Comparison of ENCODE assay signal across 16 cellular contexts in genomic region chr14:96816281-96816680, GRCh38.
"Had no signal": no experiment of that assay in that cellular context is flagged by ENCODE, and none has a peak within 500 bp of the region (broad histone marks: within the 10 kb centered on the region; RNA-seq: fewer than 3 reads in every experiment).

No MANE protein-coding gene starts in this region.

- H3K4me3 Mint-ChIP-seq: activated CD4-positive, alpha-beta T cell treated with anti-CD3 and anti-CD28 coated beads for 36 hours; type B pancreatic cell had no signal

- H3K27ac ChIP-seq: adrenal gland, heart left ventricle, ovary, sigmoid colon, suprapubic skin, WERI-Rb-1 had no signal

- H3K27me3 Mint-ChIP-seq: activated CD4-positive, alpha-beta T cell treated with anti-CD3 and anti-CD28 coated beads for 36 hours; type B pancreatic cell had no signal

- ATAC-seq: activated CD4-positive, alpha-beta T cell treated with anti-CD3 and anti-CD28 coated beads for 36 hours; heart left ventricle; left lung had no signal

- H3K9me3 Mint-ChIP-seq: type B pancreatic cell had no signal

- DNase-seq: activated CD4-positive, alpha-beta T cell treated with anti-CD3 and anti-CD28 coated beads for 36 hours; activated naive CD4-positive, alpha-beta T cell treated with anti-CD3 and anti-CD28 coated beads, Interleukin-2, amount 50 U/mL, for 16 hours; activated T-cell treated with anti-CD3 and anti-CD28 coated beads for 4 hours; adrenal gland; effector CD4-positive, alpha-beta T cell; foreskin melanocyte; heart left ventricle; left lung; mesenchymal stem cell; ovary; sigmoid colon; stimulated activated naive CD4-positive, alpha-beta T cell treated with Interleukin-2 at 50 U/mL for 16 hours; T1000; WERI-Rb-1 had no signal

- H3K27ac Mint-ChIP-seq: activated CD4-positive, alpha-beta T cell treated with anti-CD3 and anti-CD28 coated beads for 36 hours; type B pancreatic cell had no signal

- H3K4me3 ChIP-seq: adrenal gland, heart left ventricle, left lung, ovary, sigmoid colon, suprapubic skin had no signal

- H3K27me3 ChIP-seq: adrenal gland, heart left ventricle, left lung, ovary, sigmoid colon, suprapubic skin had no signal
